Comparison of ENCODE assay signal across 1 cellular context in the genomic region with DNA sequence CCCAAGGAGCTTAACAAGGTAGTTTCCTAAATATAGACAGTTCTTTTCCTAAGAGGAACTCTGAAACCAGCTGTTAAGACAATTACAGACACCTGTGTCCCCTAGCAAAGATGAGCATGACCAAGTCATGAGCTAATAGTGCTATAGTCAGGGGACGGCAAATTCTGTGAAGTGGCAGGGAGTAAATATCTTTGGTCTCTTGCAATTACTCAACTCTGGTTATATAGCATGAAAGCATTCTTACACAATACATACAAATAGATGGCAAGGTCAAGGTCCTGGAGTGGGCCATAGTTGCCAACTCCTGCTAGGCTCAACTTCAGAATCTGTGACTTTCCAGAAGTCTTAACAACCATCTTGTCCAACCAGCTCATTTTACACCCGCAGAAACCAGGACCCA.
A peak's percentile ranks its signal among the peaks of the same experiment; 100 is the strongest.
TF ChIP-seq lines count a peak whose summit lies in the region.

No MANE protein-coding gene starts in this region.

TF ChIP-seq in HepG2, 621 proteins besides CTCF, POLR2A, EP300 and RAD21 (continued from another document and continues in another):
- TF ChIP-seq HNF4A (CRISPR knock-in tag; IDR thresholded peaks at IDR 0.05) (peak; percentile 38; the same call in 1 of the 2 replicates), NAIF1 (CRISPR knock-in tag; IDR thresholded peaks at IDR 0.05; ENCODE audit: borderline replicate concordance) (no peak), EZH2 (conservative IDR thresholded peaks at IDR 0.05; ENCODE audit: low read depth, low read length) (no peak), RXRB (CRISPR knock-in tag; IDR thresholded peaks at IDR 0.05; ENCODE audit: borderline replicate concordance) (no peak), ZNF207 (IDR thresholded peaks at IDR 0.05; ENCODE audit: borderline replicate concordance) (no peak), ZNF878 (CRISPR knock-in tag; IDR thresholded peaks at IDR 0.05) (no peak), CREM (IDR thresholded peaks at IDR 0.05) (no peak), CREM (CRISPR knock-in tag; IDR thresholded peaks at IDR 0.05) (no peak), REPIN1 (CRISPR knock-in tag; IDR thresholded peaks at IDR 0.05; ENCODE audit: borderline replicate concordance, low read depth) (no peak), IKZF1 (IDR thresholded peaks at IDR 0.05) (no peak), RARG (CRISPR knock-in tag; IDR thresholded peaks at IDR 0.05; ENCODE audit: low read depth) (no peak), NR1H2 (CRISPR knock-in tag; IDR thresholded peaks at IDR 0.05; ENCODE audit: borderline replicate concordance, low read depth) (no peak), ATF1 (CRISPR knock-in tag; IDR thresholded peaks at IDR 0.05) (no peak), ATF7-NPFF (CRISPR knock-in tag; IDR thresholded peaks at IDR 0.05; ENCODE audit: low read depth) (no peak), KAT2B (IDR thresholded peaks at IDR 0.05; ENCODE audit: borderline replicate concordance, low read depth, low read length) (no peak), CEBPB (IDR thresholded peaks at IDR 0.05; ENCODE audit: borderline replicate concordance, low read depth, low read length) (peak; percentile 83; the same call in 1 of the 2 replicates), ZC3H4 (CRISPR knock-in tag; IDR thresholded peaks at IDR 0.05; ENCODE audit: borderline replicate concordance) (no peak), NR2F6 (IDR thresholded peaks at IDR 0.05) (peak; percentile 17; the same call in 1 of the 2 replicates), NR2F6 (CRISPR knock-in tag; IDR thresholded peaks at IDR 0.05) (0 out of 2 replicates have a peak, but pooled peaks have one; percentile 9), ATM (IDR thresholded peaks at IDR 0.05; ENCODE audit: borderline replicate concordance) (no peak), ATAD3A (CRISPR knock-in tag; IDR thresholded peaks at IDR 0.05) (no peak), ZNF460 (CRISPR knock-in tag; IDR thresholded peaks at IDR 0.05; ENCODE audit: borderline replicate concordance) (no peak), ZFX (CRISPR knock-in tag; IDR thresholded peaks at IDR 0.05; ENCODE audit: low read depth) (no peak), CHD2 (IDR thresholded peaks at IDR 0.05; ENCODE audit: low read depth, low read length) (no peak), ZSCAN31 (CRISPR knock-in tag; IDR thresholded peaks at IDR 0.05; ENCODE audit: low read depth) (no peak), KMT2B (CRISPR knock-in tag; IDR thresholded peaks at IDR 0.05) (no peak), ZFP62 (CRISPR knock-in tag; IDR thresholded peaks at IDR 0.05) (no peak), ZMYM3 (CRISPR knock-in tag; IDR thresholded peaks at IDR 0.05) (no peak), TCF12 (IDR thresholded peaks at IDR 0.05) (no peak), TCF12 (CRISPR knock-in tag; IDR thresholded peaks at IDR 0.05) (no peak), GZF1 (CRISPR knock-in tag; IDR thresholded peaks at IDR 0.05) (no peak), ZNF569 (CRISPR knock-in tag; IDR thresholded peaks at IDR 0.05; ENCODE audit: borderline replicate concordance) (no peak), HDAC1 (CRISPR knock-in tag; IDR thresholded peaks at IDR 0.05) (no peak), ISX (CRISPR knock-in tag; conservative IDR thresholded peaks at IDR 0.05) (no peak), ZNF777 (CRISPR knock-in tag; IDR thresholded peaks at IDR 0.05) (no peak), FOXP1 (IDR thresholded peaks at IDR 0.05) (no peak), FOXP1 (CRISPR knock-in tag; IDR thresholded peaks at IDR 0.05) (no peak), ZNF143 (CRISPR knock-in tag; IDR thresholded peaks at IDR 0.05) (no peak), ZNF841 (CRISPR knock-in tag; IDR thresholded peaks at IDR 0.05; ENCODE audit: borderline replicate concordance) (no peak), TRIM24 (CRISPR knock-in tag; IDR thresholded peaks at IDR 0.05) (peak; percentile 72; the same call in 1 of the 2 replicates)
- TF ChIP-seq, protein P1, sequence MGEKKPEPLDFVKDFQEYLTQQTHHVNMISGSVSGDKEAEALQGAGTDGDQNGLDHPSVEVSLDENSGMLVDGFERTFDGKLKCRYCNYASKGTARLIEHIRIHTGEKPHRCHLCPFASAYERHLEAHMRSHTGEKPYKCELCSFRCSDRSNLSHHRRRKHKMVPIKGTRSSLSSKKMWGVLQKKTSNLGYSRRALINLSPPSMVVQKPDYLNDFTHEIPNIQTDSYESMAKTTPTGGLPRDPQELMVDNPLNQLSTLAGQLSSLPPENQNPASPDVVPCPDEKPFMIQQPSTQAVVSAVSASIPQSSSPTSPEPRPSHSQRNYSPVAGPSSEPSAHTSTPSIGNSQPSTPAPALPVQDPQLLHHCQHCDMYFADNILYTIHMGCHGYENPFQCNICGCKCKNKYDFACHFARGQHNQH (CRISPR knock-in tag; IDR thresholded peaks at IDR 0.05): no peak
- TF ChIP-seq, protein P2, sequence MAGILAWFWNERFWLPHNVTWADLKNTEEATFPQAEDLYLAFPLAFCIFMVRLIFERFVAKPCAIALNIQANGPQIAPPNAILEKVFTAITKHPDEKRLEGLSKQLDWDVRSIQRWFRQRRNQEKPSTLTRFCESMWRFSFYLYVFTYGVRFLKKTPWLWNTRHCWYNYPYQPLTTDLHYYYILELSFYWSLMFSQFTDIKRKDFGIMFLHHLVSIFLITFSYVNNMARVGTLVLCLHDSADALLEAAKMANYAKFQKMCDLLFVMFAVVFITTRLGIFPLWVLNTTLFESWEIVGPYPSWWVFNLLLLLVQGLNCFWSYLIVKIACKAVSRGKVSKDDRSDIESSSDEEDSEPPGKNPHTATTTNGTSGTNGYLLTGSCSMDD (CRISPR knock-in tag; IDR thresholded peaks at IDR 0.05): no peak
- TF ChIP-seq, protein P3, sequence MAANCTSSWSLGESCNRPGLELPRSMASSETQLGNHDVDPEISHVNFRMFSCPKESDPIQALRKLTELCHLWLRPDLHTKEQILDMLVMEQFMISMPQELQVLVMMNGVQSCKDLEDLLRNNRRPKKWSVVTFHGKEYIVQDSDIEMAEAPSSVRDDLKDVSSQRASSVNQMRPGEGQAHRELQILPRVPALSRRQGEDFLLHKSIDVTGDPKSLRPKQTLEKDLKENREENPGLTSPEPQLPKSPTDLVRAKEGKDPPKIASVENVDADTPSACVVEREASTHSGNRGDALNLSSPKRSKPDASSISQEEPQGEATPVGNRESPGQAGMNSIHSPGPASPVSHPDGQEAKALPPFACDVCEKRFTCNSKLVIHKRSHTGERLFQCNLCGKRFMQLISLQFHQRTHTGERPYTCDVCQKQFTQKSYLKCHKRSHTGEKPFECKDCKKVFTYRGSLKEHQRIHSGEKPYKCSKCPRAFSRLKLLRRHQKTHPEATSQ (CRISPR knock-in tag; IDR thresholded peaks at IDR 0.05; ENCODE audit: borderline replicate concordance): peak; percentile 77; the same call in 1 of the 2 replicates
- TF ChIP-seq, protein P4, sequence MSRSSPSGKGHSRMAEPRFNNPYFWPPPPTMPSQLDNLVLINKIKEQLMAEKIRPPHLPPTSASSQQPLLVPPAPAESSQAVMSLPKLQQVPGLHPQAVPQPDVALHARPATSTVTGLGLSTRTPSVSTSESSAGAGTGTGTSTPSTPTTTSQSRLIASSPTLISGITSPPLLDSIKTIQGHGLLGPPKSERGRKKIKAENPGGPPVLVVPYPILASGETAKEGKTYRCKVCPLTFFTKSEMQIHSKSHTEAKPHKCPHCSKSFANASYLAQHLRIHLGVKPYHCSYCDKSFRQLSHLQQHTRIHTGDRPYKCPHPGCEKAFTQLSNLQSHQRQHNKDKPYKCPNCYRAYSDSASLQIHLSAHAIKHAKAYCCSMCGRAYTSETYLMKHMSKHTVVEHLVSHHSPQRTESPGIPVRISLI (CRISPR knock-in tag; IDR thresholded peaks at IDR 0.05; ENCODE audit: borderline replicate concordance): no peak
- TF ChIP-seq, protein P5, sequence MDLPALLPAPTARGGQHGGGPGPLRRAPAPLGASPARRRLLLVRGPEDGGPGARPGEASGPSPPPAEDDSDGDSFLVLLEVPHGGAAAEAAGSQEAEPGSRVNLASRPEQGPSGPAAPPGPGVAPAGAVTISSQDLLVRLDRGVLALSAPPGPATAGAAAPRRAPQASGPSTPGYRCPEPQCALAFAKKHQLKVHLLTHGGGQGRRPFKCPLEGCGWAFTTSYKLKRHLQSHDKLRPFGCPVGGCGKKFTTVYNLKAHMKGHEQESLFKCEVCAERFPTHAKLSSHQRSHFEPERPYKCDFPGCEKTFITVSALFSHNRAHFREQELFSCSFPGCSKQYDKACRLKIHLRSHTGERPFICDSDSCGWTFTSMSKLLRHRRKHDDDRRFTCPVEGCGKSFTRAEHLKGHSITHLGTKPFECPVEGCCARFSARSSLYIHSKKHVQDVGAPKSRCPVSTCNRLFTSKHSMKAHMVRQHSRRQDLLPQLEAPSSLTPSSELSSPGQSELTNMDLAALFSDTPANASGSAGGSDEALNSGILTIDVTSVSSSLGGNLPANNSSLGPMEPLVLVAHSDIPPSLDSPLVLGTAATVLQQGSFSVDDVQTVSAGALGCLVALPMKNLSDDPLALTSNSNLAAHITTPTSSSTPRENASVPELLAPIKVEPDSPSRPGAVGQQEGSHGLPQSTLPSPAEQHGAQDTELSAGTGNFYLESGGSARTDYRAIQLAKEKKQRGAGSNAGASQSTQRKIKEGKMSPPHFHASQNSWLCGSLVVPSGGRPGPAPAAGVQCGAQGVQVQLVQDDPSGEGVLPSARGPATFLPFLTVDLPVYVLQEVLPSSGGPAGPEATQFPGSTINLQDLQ (CRISPR knock-in tag; IDR thresholded peaks at IDR 0.05): no peak
- TF ChIP-seq, protein P6, sequence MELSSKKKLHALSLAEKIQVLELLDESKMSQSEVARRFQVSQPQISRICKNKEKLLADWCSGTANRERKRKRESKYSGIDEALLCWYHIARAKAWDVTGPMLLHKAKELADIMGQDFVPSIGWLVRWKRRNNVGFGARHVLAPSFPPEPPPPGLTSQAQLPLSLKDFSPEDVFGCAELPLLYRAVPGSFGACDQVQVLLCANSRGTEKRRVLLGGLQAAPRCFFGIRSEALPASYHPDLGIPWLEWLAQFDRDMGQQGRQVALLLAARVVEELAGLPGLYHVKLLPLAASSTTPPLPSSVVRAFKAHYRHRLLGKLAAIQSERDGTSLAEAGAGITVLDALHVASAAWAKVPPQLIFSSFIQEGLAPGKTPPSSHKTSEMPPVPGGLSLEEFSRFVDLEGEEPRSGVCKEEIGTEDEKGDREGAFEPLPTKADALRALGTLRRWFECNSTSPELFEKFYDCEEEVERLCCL (CRISPR knock-in tag; IDR thresholded peaks at IDR 0.05; ENCODE audit: borderline replicate concordance): no peak
- TF ChIP-seq, protein P7, sequence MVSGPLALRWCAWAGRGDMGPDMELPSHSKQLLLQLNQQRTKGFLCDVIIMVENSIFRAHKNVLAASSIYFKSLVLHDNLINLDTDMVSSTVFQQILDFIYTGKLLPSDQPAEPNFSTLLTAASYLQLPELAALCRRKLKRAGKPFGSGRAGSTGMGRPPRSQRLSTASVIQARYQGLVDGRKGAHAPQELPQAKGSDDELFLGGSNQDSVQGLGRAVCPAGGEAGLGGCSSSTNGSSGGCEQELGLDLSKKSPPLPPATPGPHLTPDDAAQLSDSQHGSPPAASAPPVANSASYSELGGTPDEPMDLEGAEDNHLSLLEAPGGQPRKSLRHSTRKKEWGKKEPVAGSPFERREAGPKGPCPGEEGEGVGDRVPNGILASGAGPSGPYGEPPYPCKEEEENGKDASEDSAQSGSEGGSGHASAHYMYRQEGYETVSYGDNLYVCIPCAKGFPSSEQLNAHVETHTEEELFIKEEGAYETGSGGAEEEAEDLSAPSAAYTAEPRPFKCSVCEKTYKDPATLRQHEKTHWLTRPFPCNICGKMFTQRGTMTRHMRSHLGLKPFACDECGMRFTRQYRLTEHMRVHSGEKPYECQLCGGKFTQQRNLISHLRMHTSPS (CRISPR knock-in tag; IDR thresholded peaks at IDR 0.05; ENCODE audit: low read depth): no peak
- TF ChIP-seq, protein P8, sequence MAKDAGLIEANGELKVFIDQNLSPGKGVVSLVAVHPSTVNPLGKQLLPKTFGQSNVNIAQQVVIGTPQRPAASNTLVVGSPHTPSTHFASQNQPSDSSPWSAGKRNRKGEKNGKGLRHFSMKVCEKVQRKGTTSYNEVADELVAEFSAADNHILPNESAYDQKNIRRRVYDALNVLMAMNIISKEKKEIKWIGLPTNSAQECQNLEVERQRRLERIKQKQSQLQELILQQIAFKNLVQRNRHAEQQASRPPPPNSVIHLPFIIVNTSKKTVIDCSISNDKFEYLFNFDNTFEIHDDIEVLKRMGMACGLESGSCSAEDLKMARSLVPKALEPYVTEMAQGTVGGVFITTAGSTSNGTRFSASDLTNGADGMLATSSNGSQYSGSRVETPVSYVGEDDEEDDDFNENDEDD (CRISPR knock-in tag; IDR thresholded peaks at IDR 0.05; ENCODE audit: borderline replicate concordance): no peak
- TF ChIP-seq, protein P9, sequence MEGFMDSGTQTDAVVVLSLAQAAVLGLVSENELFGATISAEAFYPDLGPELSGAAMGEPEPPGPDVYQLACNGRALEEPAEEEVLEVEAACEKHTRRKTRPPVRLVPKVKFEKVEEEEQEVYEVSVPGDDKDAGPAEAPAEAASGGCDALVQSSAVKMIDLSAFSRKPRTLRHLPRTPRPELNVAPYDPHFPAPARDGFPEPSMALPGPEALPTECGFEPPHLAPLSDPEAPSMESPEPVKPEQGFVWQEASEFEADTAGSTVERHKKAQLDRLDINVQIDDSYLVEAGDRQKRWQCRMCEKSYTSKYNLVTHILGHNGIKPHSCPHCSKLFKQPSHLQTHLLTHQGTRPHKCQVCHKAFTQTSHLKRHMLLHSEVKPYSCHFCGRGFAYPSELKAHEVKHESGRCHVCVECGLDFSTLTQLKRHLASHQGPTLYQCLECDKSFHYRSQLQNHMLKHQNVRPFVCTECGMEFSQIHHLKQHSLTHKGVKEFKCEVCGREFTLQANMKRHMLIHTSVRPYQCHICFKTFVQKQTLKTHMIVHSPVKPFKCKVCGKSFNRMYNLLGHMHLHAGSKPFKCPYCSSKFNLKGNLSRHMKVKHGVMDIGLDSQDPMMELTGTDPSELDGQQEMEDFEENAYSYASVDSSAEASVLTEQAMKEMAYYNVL (CRISPR knock-in tag; IDR thresholded peaks at IDR 0.05; ENCODE audit: borderline replicate concordance): no peak
- TF ChIP-seq, protein P10, sequence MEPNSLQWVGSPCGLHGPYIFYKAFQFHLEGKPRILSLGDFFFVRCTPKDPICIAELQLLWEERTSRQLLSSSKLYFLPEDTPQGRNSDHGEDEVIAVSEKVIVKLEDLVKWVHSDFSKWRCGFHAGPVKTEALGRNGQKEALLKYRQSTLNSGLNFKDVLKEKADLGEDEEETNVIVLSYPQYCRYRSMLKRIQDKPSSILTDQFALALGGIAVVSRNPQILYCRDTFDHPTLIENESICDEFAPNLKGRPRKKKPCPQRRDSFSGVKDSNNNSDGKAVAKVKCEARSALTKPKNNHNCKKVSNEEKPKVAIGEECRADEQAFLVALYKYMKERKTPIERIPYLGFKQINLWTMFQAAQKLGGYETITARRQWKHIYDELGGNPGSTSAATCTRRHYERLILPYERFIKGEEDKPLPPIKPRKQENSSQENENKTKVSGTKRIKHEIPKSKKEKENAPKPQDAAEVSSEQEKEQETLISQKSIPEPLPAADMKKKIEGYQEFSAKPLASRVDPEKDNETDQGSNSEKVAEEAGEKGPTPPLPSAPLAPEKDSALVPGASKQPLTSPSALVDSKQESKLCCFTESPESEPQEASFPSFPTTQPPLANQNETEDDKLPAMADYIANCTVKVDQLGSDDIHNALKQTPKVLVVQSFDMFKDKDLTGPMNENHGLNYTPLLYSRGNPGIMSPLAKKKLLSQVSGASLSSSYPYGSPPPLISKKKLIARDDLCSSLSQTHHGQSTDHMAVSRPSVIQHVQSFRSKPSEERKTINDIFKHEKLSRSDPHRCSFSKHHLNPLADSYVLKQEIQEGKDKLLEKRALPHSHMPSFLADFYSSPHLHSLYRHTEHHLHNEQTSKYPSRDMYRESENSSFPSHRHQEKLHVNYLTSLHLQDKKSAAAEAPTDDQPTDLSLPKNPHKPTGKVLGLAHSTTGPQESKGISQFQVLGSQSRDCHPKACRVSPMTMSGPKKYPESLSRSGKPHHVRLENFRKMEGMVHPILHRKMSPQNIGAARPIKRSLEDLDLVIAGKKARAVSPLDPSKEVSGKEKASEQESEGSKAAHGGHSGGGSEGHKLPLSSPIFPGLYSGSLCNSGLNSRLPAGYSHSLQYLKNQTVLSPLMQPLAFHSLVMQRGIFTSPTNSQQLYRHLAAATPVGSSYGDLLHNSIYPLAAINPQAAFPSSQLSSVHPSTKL (CRISPR knock-in tag; IDR thresholded peaks at IDR 0.05): 0 out of 2 replicates have a peak, but pooled peaks have one; percentile 21
